Comparison of ENCODE assay signal across 8 cellular contexts in the genomic region with DNA sequence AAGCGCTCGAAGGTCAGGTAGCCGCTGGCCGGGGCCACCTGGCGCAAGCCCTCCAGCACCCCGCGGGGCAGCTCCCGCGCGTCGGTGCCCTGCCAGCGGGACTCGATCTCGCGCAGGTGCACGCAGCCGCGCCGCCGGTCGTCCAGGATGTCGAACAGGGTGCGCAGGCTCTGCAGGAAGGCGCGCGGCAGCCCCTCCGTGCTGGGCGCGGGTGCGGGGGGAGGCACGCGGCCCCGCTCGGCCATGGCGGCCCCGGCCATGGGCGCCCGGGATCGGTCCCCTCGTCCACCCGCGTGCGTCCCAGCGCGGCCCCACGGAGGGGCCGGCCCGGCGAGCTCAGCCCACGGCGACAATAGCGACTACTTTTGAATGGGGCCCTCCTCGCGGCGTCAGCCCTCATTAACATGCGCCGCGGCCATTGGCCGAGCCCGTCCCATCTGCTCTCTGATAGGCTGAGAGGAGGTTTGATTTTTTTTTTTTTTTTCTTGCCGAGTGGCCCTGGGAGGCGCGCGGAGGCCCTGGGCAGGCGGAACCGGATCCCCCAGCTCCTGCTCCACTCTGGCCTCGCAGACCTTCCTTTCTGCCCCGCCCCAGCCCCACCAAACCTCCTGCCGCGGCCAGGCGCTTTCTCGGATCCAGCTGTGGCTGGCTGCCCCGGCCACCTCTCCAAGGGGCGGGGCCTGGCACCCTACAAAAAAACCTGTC. TPM values are rescaled to one million over a fixed set of nuclear protein-coding genes. Genes with fewer than 3 reads are reported as not detected.
DNase-seq lines count a peak whose midpoint lies in the region; ATAC-seq and TF ChIP-seq lines count a peak whose summit lies in the region.

SAPCD2 (minus strand) TSS at position 357 of the 705 bp plus-strand sequence; CDS start at position 260, 97 bp downstream.

- DNase-seq in GM13976 (ENCODE audit: low spot score): peak; percentile 95
- DNase-seq in NCI-H1930 (lab: John Stamatoyannopoulos, UW): peak; percentile 84 to 85
- peak; percentile 71 to 93 (median 81) for DNase-seq in T-helper 2 cell
- DNase-seq in amygdala (lab: John Stamatoyannopoulos, UW): peak in 55 of 56 donors; percentile 46 to 91 (median 75)
- DNase-seq in right cardiac atrium: peak; percentile 90 to 96 (median 95)

- no peaks in the 10 kb centered on the region for H3K4me1 ChIP-seq in right cardiac atrium (ENCODE audit: control insufficient read depth, insufficient read depth, low read length)
- H3K4me1 ChIP-seq in rectal smooth muscle tissue (ENCODE audit: control insufficient read depth, insufficient read depth, low read length): no peaks in the 10 kb centered on the region

- intact Hi-C loops in right cardiac atrium (cut with DNase I): no loop called here

- no peak within 1 kb of the TSS for H3K9ac ChIP-seq in rectal smooth muscle tissue (ENCODE audit: low read length)

- peak within 1 kb of the TSS; percentile 49 for H3K27ac ChIP-seq in right cardiac atrium (ENCODE audit: low read length)
- no peak within 1 kb of the TSS for H3K27ac ChIP-seq in rectal smooth muscle tissue (ENCODE audit: low read depth, low read length)

- in situ Hi-C loops in GM13976 (cut with MboI; ENCODE audit: low sequenced_read_pairs, unreplicated experiment): no loop called here

- TF ChIP-seq CTCF in GM13976 (IDR thresholded peaks at IDR 0.05; ENCODE audit: borderline replicate concordance, control extremely low read depth, extremely low read depth, insufficient read depth, missing control alignments): no peak

- WGBS in right cardiac atrium: under 1% methylated on average over 74 of the region's 74 CpGs

- no peaks in the 10 kb centered on the region for H3K36me3 ChIP-seq in rectal smooth muscle tissue (ENCODE audit: control insufficient read depth, insufficient read depth, low read length)

- H3K27me3 ChIP-seq in right cardiac atrium (ENCODE audit: control insufficient read depth, insufficient read depth) (no peaks in the 10 kb centered on the region), rectal smooth muscle tissue (ENCODE audit: control insufficient read depth, insufficient read depth, low read length) (peaks cover 14% of the 10 kb centered on the region)

- H3K4me3 ChIP-seq in right cardiac atrium (ENCODE audit: low read length) (peak within 1 kb of the TSS; percentile 48), rectal smooth muscle tissue (ENCODE audit: low read length) (peak within 1 kb of the TSS; percentile 37)

- ATAC-seq in HG02885 (IDR thresholded peaks at IDR 0.05; ENCODE audit: poor library complexity, unreplicated experiment) (peak; percentile 75), right cardiac atrium (peak; percentile 92 to 94), GM18858 (IDR thresholded peaks at IDR 0.05; ENCODE audit: unreplicated experiment) (no peak)

- no peaks in the 10 kb centered on the region for H3K9me3 ChIP-seq in right cardiac atrium (ENCODE audit: control insufficient read depth, low read length)

RNA-seq across cellular contexts. Expression of gene SAPCD2, which starts in this region (rescaled TPM):
- under 1 TPM; 0.08 to 0.63 (median 0.28) TPM for total RNA-seq in right cardiac atrium
- 0.18 TPM for polyA plus RNA-seq in right cardiac atrium

Comparison
In these comparisons a context has a peak if more than half of its experiments do, and no peak if none do; other contexts are left out.
1. Peak in DNase-seq, ATAC-seq, H3K4me3 ChIP-seq and H3K27ac ChIP-seq in right cardiac atrium; RNA of the gene not detected or under 1 TPM.